In the genomic region with DNA sequence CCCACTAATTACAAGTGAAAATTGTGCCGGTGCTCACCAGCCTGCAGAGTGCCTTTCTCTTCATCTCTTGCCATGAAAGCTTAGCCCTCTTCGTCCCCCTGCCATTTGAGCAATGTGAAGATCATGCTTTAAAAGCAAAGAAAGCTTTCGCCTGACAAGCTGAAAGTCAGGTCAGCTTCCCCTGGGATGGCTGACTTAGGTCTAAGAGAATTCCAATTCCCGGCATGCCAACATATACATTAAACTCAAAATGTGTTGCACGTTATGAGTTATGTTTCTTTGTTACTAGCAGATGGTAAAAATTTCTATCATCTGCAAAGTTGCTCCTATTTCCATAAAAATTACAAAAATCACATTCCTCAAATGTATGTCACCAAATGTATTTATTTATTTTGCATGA, we compare ENCODE assay signal across 19 cellular contexts.
DNase-seq lines count a peak whose midpoint lies in the region; ATAC-seq and TF ChIP-seq lines count a peak whose summit lies in the region.
"Had no signal": no experiment of that assay in that cellular context is flagged by ENCODE, and none has a peak within 500 bp of the region (broad histone marks: within the 10 kb centered on the region; RNA-seq: fewer than 3 reads in every experiment).

No MANE protein-coding gene starts in this region.

- DNase-seq in EL, result peak; percentile 39
- DNase-seq in activated B cell treated with CpG ODN at 0.5 μM for 24 hours, result no peak
- peak; percentile 44 for DNase-seq in fibroblast of the conjunctiva (ENCODE audit: low read depth)
- no peak for DNase-seq in smooth muscle cell (lab: John Stamatoyannopoulos, UW; ENCODE audit: unreplicated experiment)
- DNase-seq in SIG-M5 (lab: John Stamatoyannopoulos, UW), result no peak
- DNase-seq in C1 segment of cervical spinal cord (lab: John Stamatoyannopoulos, UW), result no peak
- no peak for DNase-seq in neural progenitor cell (ENCODE audit: low spot score)
- DNase-seq: GOT3, Kasumi-1, MM.1S, NCI-H1092 treated with DMSO at 0.1 percent for 48 hours, NCI-H226, NCI-H524 treated with DMSO at 0.1 percent for 48 hours, Peyer's patch had no signal

- H3K27ac ChIP-seq in smooth muscle cell (ENCODE audit: low read depth) (peak overlapping the region; percentile 81), neural progenitor cell (no peak overlapping the region)
- H3K27ac ChIP-seq: C4-2B, Peyer's patch, SK-N-MC had no signal

- WGBS in smooth muscle cell (ENCODE audit: low lambda C conversion rate), result 93% methylated on average over 5 of the region's 5 CpGs

- no peak for ATAC-seq in activated B cell treated with CpG ODN at 0.5 μM for 24 hours (ENCODE audit: low read depth)
- ATAC-seq in HG03469 (IDR thresholded peaks at IDR 0.05; ENCODE audit: unreplicated experiment), result no peak
- ATAC-seq: Right ventricle myocardium inferior had no signal

- H3K79me2 ChIP-seq in smooth muscle cell (ENCODE audit: low read depth) (no peaks in the 10 kb centered on the region), neural progenitor cell (ENCODE audit: low read depth) (no peaks in the 10 kb centered on the region)

- H3F3A ChIP-seq in smooth muscle cell (ENCODE audit: low read depth), result peaks cover 8% of the 10 kb centered on the region
- H3F3A ChIP-seq in neural progenitor cell (ENCODE audit: low read depth), result no peaks in the 10 kb centered on the region

- no peaks in the 10 kb centered on the region for H3K36me3 ChIP-seq in smooth muscle cell (ENCODE audit: low read depth)
- H3K36me3 ChIP-seq in neural progenitor cell, result no peaks in the 10 kb centered on the region
- H3K36me3 ChIP-seq: Peyer's patch had no signal

- POLR2A ChIA-PET in activated B cell treated with CpG ODN at 0.5 μM for 24 hours (lab: Charles Lee), result no interaction called here

- H3K4me1 Mint-ChIP-seq in activated B cell treated with CpG ODN at 0.5 μM for 24 hours (peaks cover 31% of the 10 kb centered on the region), neural progenitor cell (peaks cover 15% of the 10 kb centered on the region)

- H3K4me3 Mint-ChIP-seq in activated B cell treated with CpG ODN at 0.5 μM for 24 hours, result no peak overlapping the region
- no peak overlapping the region for H3K4me3 Mint-ChIP-seq in neural progenitor cell

- no peaks in the 10 kb centered on the region for H3K27me3 ChIP-seq in smooth muscle cell (ENCODE audit: low read depth)
- H3K27me3 ChIP-seq in neural progenitor cell, result no peaks in the 10 kb centered on the region
- H3K27me3 ChIP-seq: Peyer's patch had no signal

- peaks cover 61% of the 10 kb centered on the region for H3K36me3 Mint-ChIP-seq in activated B cell treated with CpG ODN at 0.5 μM for 24 hours (ENCODE audit: low read depth)
- peaks cover 2% of the 10 kb centered on the region for H3K36me3 Mint-ChIP-seq in neural progenitor cell

- CTCF ChIA-PET in activated B cell treated with CpG ODN at 0.5 μM for 24 hours (lab: Charles Lee), result interaction anchor here (1.9 kb wide), 1 partner anchor 233 kb away, joined by 4 read pairs; no protein-coding TSS in a partner anchor

- H3K4me3 ChIP-seq in smooth muscle cell (no peak overlapping the region), neural progenitor cell (no peak overlapping the region)
- H3K4me3 ChIP-seq: Peyer's patch, SK-N-MC had no signal

- H3K27ac Mint-ChIP-seq in activated B cell treated with CpG ODN at 0.5 μM for 24 hours, result peak overlapping the region; percentile 26
- H3K27ac Mint-ChIP-seq in neural progenitor cell, result no peak overlapping the region
- H3K27ac Mint-ChIP-seq: IgD-negative memory B cell had no signal

- H4K20me1 ChIP-seq in smooth muscle cell (ENCODE audit: low read depth) (no peaks in the 10 kb centered on the region), neural progenitor cell (ENCODE audit: low read depth) (no peaks in the 10 kb centered on the region)

- H3K9ac ChIP-seq in smooth muscle cell (ENCODE audit: low read depth) (peak overlapping the region; percentile 17), neural progenitor cell (no peak overlapping the region)

- H3K9me3 Mint-ChIP-seq in activated B cell treated with CpG ODN at 0.5 μM for 24 hours (no peaks in the 10 kb centered on the region), neural progenitor cell (no peaks in the 10 kb centered on the region)
- H3K9me3 Mint-ChIP-seq: IgD-negative memory B cell had no signal

- H3K4me2 ChIP-seq in smooth muscle cell, result peak overlapping the region; percentile 49
- H3K4me2 ChIP-seq in neural progenitor cell, result no peak overlapping the region

- no peak overlapping the region for H2AFZ ChIP-seq in smooth muscle cell (ENCODE audit: low read depth)
- H2AFZ ChIP-seq in neural progenitor cell (replicated peaks), result no peak overlapping the region

- no peaks in the 10 kb centered on the region for H3K9me3 ChIP-seq in smooth muscle cell (replicated peaks; ENCODE audit: low read depth)
- H3K9me3 ChIP-seq in neural progenitor cell (ENCODE audit: low read depth), result no peaks in the 10 kb centered on the region
- H3K9me3 ChIP-seq: Peyer's patch had no signal

- TF ChIP-seq CTCF in activated B cell treated with CpG ODN at 0.5 μM for 24 hours (IDR thresholded peaks at IDR 0.05) (no peak), smooth muscle cell (IDR thresholded peaks at IDR 0.05; ENCODE audit: borderline replicate concordance, insufficient read depth, poor library complexity, severe bottlenecking) (no peak), neural progenitor cell (IDR thresholded peaks at IDR 0.05) (no peak)

- no peaks in the 10 kb centered on the region for H3K27me3 Mint-ChIP-seq in activated B cell treated with CpG ODN at 0.5 μM for 24 hours
- peaks cover 2% of the 10 kb centered on the region for H3K27me3 Mint-ChIP-seq in neural progenitor cell (ENCODE audit: insufficient read depth, low read depth)
- H3K27me3 Mint-ChIP-seq: IgD-negative memory B cell had no signal

- intact Hi-C loops in activated B cell treated with CpG ODN at 0.5 μM for 24 hours (cut with micrococcal nuclease), result no loop called here

- peaks cover 25% of the 10 kb centered on the region for H3K4me1 ChIP-seq in smooth muscle cell (ENCODE audit: low read depth)
- no peaks in the 10 kb centered on the region for H3K4me1 ChIP-seq in neural progenitor cell
- H3K4me1 ChIP-seq: Peyer's patch had no signal

Comparison
In these comparisons a context has a peak if more than half of its experiments do, and no peak if none do; other contexts are left out.
1. DNase-seq: peak in EL (single experiment) and fibroblast of the conjunctiva (single experiment); none in activated B cell treated with CpG ODN at 0.5 μM for 24 hours (single experiment), smooth muscle cell (single experiment), SIG-M5 (single experiment), C1 segment of cervical spinal cord (0 of 14) and neural progenitor cell (single experiment).